In the genomic region with DNA sequence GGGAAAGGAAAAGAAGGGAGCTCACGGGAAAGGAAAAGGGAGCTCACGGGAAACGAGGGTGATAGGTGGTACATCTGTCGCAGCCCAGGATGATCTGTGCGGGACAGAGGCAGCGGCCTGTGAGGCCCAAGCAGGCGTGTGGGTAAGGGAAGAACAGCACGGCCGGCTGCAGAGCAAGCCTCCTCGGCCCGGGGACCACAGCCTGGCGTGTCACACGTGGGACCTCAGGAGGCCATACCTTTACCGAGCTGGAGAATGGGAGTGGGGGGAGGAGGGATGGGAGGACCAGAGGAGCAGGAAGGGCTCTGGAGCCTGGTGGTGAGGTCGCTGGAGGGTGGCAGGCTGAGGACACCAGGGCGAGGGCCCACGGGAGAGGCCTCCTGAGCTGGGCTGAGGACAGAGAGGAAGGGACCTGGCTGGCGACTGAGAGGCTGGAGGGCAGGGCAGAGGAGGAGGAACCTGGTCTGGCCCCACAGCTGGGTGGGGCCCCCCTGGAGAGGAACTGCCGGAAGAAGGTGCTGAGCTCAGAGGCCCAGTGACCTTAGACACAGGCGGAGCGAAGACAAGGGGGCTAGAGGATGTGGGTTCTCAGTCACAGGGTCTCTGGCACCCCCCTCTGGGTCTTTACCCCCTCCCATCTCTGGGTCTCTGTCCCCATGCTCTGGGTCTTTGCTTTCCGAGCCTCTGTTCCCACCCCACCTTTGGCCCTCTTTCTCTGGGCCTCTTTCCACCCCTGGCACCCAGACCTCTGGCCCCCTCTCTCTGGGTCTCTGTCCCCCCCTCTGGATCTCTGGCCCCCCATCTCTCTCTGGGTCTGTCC, we compare ENCODE assay signal across 1 cellular context.
TF ChIP-seq lines count a peak whose summit lies in the region.

No MANE protein-coding gene starts in this region.

TF ChIP-seq in A549, 52 proteins besides CTCF, POLR2A, EP300 and RAD21 (continued from another document):
- TF ChIP-seq, protein P1, sequence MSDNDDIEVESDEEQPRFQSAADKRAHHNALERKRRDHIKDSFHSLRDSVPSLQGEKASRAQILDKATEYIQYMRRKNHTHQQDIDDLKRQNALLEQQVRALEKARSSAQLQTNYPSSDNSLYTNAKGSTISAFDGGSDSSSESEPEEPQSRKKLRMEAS (IDR thresholded peaks at IDR 0.05) = peak; percentile 91
- peak; percentile 29; the same call in 1 of the 2 replicates for TF ChIP-seq ESRRA (IDR thresholded peaks at IDR 0.05; ENCODE audit: borderline replicate concordance, low read length)
- TF ChIP-seq, protein P2, sequence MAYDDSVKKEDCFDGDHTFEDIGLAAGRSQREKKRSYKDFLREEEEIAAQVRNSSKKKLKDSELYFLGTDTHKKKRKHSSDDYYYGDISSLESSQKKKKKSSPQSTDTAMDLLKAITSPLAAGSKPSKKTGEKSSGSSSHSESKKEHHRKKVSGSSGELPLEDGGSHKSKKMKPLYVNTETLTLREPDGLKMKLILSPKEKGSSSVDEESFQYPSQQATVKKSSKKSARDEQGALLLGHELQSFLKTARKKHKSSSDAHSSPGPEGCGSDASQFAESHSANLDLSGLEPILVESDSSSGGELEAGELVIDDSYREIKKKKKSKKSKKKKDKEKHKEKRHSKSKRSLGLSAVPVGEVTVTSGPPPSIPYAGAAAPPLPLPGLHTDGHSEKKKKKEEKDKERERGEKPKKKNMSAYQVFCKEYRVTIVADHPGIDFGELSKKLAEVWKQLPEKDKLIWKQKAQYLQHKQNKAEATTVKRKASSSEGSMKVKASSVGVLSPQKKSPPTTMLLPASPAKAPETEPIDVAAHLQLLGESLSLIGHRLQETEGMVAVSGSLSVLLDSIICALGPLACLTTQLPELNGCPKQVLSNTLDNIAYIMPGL (CRISPR knock-in tag; IDR thresholded peaks at IDR 0.05; ENCODE audit: borderline replicate concordance) = peak; percentile 57; the same call in 1 of the 2 replicates
- TF ChIP-seq HOXB5 (CRISPR knock-in tag; IDR thresholded peaks at IDR 0.05) = peak; percentile 73
- peak; percentile 74; the same call in 1 of the 2 replicates for TF ChIP-seq TFCP2L1 (CRISPR knock-in tag; IDR thresholded peaks at IDR 0.05)
- TF ChIP-seq, protein P3, sequence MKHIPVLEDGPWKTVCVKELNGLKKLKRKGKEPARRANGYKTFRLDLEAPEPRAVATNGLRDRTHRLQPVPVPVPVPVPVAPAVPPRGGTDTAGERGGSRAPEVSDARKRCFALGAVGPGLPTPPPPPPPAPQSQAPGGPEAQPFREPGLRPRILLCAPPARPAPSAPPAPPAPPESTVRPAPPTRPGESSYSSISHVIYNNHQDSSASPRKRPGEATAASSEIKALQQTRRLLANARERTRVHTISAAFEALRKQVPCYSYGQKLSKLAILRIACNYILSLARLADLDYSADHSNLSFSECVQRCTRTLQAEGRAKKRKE (CRISPR knock-in tag; IDR thresholded peaks at IDR 0.05; ENCODE audit: low read depth) = peak; percentile 88
- TF ChIP-seq TP53 (CRISPR knock-in tag; IDR thresholded peaks at IDR 0.05) = peak; percentile 50; the same call in 1 of the 2 replicates
- TF ChIP-seq POLR2AphosphoS2 (conservative IDR thresholded peaks at IDR 0.05; ENCODE audit: low read length) = 0 out of 2 replicates have a peak, but pooled peaks have one; percentile 0
- peak; percentile 63; the same call in 1 of the 2 replicates for TF ChIP-seq HOXA7 (CRISPR knock-in tag; IDR thresholded peaks at IDR 0.05)
- TF ChIP-seq FOSL2 (IDR thresholded peaks at IDR 0.05) = no peak
- no peak for TF ChIP-seq FOSL2 (CRISPR knock-in tag; IDR thresholded peaks at IDR 0.05)
- no peak for TF ChIP-seq SMC3 (IDR thresholded peaks at IDR 0.05)
- TF ChIP-seq SREBF2 (IDR thresholded peaks at IDR 0.05) = no peak
- no peak for TF ChIP-seq MAFK (IDR thresholded peaks at IDR 0.05; ENCODE audit: partially characterized antibody)
- TF ChIP-seq, protein P4, sequence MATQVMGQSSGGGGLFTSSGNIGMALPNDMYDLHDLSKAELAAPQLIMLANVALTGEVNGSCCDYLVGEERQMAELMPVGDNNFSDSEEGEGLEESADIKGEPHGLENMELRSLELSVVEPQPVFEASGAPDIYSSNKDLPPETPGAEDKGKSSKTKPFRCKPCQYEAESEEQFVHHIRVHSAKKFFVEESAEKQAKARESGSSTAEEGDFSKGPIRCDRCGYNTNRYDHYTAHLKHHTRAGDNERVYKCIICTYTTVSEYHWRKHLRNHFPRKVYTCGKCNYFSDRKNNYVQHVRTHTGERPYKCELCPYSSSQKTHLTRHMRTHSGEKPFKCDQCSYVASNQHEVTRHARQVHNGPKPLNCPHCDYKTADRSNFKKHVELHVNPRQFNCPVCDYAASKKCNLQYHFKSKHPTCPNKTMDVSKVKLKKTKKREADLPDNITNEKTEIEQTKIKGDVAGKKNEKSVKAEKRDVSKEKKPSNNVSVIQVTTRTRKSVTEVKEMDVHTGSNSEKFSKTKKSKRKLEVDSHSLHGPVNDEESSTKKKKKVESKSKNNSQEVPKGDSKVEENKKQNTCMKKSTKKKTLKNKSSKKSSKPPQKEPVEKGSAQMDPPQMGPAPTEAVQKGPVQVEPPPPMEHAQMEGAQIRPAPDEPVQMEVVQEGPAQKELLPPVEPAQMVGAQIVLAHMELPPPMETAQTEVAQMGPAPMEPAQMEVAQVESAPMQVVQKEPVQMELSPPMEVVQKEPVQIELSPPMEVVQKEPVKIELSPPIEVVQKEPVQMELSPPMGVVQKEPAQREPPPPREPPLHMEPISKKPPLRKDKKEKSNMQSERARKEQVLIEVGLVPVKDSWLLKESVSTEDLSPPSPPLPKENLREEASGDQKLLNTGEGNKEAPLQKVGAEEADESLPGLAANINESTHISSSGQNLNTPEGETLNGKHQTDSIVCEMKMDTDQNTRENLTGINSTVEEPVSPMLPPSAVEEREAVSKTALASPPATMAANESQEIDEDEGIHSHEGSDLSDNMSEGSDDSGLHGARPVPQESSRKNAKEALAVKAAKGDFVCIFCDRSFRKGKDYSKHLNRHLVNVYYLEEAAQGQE (IDR thresholded peaks at IDR 0.05) = no peak
- TF ChIP-seq, protein P5, sequence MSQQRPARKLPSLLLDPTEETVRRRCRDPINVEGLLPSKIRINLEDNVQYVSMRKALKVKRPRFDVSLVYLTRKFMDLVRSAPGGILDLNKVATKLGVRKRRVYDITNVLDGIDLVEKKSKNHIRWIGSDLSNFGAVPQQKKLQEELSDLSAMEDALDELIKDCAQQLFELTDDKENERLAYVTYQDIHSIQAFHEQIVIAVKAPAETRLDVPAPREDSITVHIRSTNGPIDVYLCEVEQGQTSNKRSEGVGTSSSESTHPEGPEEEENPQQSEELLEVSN (IDR thresholded peaks at IDR 0.05; ENCODE audit: borderline replicate concordance, low read depth) = peak; percentile 73; the same call in 1 of the 2 replicates
- peak; percentile 62; the same call in 1 of the 2 replicates for TF ChIP-seq HEYL (CRISPR knock-in tag; IDR thresholded peaks at IDR 0.05)
- TF ChIP-seq, protein P6, sequence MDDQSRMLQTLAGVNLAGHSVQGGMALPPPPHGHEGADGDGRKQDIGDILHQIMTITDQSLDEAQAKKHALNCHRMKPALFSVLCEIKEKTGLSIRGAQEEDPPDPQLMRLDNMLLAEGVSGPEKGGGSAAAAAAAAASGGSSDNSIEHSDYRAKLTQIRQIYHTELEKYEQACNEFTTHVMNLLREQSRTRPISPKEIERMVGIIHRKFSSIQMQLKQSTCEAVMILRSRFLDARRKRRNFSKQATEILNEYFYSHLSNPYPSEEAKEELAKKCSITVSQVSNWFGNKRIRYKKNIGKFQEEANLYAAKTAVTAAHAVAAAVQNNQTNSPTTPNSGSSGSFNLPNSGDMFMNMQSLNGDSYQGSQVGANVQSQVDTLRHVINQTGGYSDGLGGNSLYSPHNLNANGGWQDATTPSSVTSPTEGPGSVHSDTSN (IDR thresholded peaks at IDR 0.05) = peak; percentile 80
- TF ChIP-seq, protein P7, sequence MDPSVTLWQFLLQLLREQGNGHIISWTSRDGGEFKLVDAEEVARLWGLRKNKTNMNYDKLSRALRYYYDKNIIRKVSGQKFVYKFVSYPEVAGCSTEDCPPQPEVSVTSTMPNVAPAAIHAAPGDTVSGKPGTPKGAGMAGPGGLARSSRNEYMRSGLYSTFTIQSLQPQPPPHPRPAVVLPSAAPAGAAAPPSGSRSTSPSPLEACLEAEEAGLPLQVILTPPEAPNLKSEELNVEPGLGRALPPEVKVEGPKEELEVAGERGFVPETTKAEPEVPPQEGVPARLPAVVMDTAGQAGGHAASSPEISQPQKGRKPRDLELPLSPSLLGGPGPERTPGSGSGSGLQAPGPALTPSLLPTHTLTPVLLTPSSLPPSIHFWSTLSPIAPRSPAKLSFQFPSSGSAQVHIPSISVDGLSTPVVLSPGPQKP (IDR thresholded peaks at IDR 0.05; ENCODE audit: low read depth, low read length) = no peak
- no peak for TF ChIP-seq CHD4 (IDR thresholded peaks at IDR 0.05; ENCODE audit: borderline replicate concordance)
- peak; percentile 94 for TF ChIP-seq HOXB13 (CRISPR knock-in tag; IDR thresholded peaks at IDR 0.05; ENCODE audit: low read depth)
- no peak for TF ChIP-seq CEBPB (IDR thresholded peaks at IDR 0.05)
- no peak; the same call in 1 of the 2 replicates for TF ChIP-seq GATA3 (IDR thresholded peaks at IDR 0.05; ENCODE audit: borderline replicate concordance)
- peak; percentile 45; the same call in 1 of the 2 replicates for TF ChIP-seq EHF (CRISPR knock-in tag; IDR thresholded peaks at IDR 0.05)
- TF ChIP-seq CBX2 (IDR thresholded peaks at IDR 0.05; ENCODE audit: borderline replicate concordance, low read depth) = no peak
- no peak; the same call in 1 of the 2 replicates for TF ChIP-seq RARB (CRISPR knock-in tag; IDR thresholded peaks at IDR 0.05)
- TF ChIP-seq MYC (IDR thresholded peaks at IDR 0.05; ENCODE audit: borderline replicate concordance, low read length) = no peak
- no peak for TF ChIP-seq ZC3H11A (IDR thresholded peaks at IDR 0.05)
- peak; percentile 80 for TF ChIP-seq ZNF302 (CRISPR knock-in tag; IDR thresholded peaks at IDR 0.05)
- TF ChIP-seq KDM5A (IDR thresholded peaks at IDR 0.05) = no peak
- no peak for TF ChIP-seq KDM1A (IDR thresholded peaks at IDR 0.05; ENCODE audit: low read depth)
- peak; percentile 87 to 95 for TF ChIP-seq JUN (IDR thresholded peaks at IDR 0.05)
- TF ChIP-seq CHD2 (IDR thresholded peaks at IDR 0.05; ENCODE audit: low read length, partially characterized antibody) = peak; percentile 30
- TF ChIP-seq, protein P8, sequence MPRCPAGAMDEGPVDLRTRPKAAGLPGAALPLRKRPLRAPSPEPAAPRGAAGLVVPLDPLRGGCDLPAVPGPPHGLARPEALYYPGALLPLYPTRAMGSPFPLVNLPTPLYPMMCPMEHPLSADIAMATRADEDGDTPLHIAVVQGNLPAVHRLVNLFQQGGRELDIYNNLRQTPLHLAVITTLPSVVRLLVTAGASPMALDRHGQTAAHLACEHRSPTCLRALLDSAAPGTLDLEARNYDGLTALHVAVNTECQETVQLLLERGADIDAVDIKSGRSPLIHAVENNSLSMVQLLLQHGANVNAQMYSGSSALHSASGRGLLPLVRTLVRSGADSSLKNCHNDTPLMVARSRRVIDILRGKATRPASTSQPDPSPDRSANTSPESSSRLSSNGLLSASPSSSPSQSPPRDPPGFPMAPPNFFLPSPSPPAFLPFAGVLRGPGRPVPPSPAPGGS (IDR thresholded peaks at IDR 0.05) = peak; percentile 81; the same call in 2 of the 3 replicates
- TF ChIP-seq, protein P9, sequence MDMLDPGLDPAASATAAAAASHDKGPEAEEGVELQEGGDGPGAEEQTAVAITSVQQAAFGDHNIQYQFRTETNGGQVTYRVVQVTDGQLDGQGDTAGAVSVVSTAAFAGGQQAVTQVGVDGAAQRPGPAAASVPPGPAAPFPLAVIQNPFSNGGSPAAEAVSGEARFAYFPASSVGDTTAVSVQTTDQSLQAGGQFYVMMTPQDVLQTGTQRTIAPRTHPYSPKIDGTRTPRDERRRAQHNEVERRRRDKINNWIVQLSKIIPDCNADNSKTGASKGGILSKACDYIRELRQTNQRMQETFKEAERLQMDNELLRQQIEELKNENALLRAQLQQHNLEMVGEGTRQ (IDR thresholded peaks at IDR 0.05) = 0 out of 2 replicates have a peak, but pooled peaks have one; percentile 2
